ENCODE assay signal across 10 cellular contexts in the genomic region with DNA sequence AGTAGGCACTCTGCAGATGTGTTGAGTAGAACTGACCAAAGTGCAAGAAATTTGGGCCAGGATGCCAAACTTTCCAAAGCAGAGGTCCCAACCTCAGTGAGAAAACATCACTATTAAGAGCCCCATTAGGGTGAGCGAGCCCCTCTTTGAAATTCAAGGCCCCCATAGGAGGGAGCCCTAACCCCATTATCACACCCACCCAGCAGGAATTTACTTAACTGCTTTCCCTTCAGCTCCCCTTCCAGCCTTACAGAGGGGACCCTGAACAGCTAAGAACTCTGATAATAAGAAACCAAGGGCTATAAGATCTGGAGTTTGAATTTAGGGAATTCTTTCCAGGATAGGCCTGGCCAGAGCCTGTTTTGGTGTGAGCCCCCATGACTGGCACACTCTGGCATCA.
DNase-seq lines count a peak whose midpoint lies in the region; ATAC-seq, FAIRE-seq and TF ChIP-seq lines count a peak whose summit lies in the region.
"Had no signal": no experiment of that assay in that cellular context is flagged by ENCODE, and none has a peak within 500 bp of the region (broad histone marks: within the 10 kb centered on the region; RNA-seq: fewer than 3 reads in every experiment).

No MANE protein-coding gene starts in this region.

- no peak overlapping the region for H3K9ac ChIP-seq in H1 (replicated peaks in 1 of 4; ENCODE audit: extremely low read depth in 1 of 4, low read depth in 3 of 4, low read length in 3 of 4)

- no peak overlapping the region for H3K14ac ChIP-seq in H1 (ENCODE audit: insufficient read length)

- H3K9me2 ChIP-seq in GM23338 (ENCODE audit: insufficient read depth) (no peaks in the 10 kb centered on the region), OCI-LY7 (ENCODE audit: insufficient read depth, low read length) (no peaks in the 10 kb centered on the region)

- no peak overlapping the region for H4K8ac ChIP-seq in H1 (ENCODE audit: extremely low read depth, insufficient read depth, low read length)

- no peak overlapping the region for H3K4me3 Mint-ChIP-seq in GM23338

- peak; percentile 32 to 51; a peak in 3 of 4 replicates for TF ChIP-seq RAD21 in H1 (IDR thresholded peaks at IDR 0.05 in 1 of 2, conservative IDR thresholded peaks at IDR 0.05 in 1 of 2; ENCODE audit: low read depth in 2 of 2, low read length in 2 of 2)

- H3K4me3 ChIP-seq in GM23338 (no peak overlapping the region), OCI-LY7 (ENCODE audit: low read depth, low read length, poor library complexity, severe bottlenecking) (no peak overlapping the region), H1 (ENCODE audit: extremely low read depth in 1 of 4, insufficient read depth in 2 of 4, low read depth in 3 of 4, low read length in 4 of 4) (no peak overlapping the region), sigmoid colon (no peak overlapping the region)

- H2BK12ac ChIP-seq in H1 (ENCODE audit: low read depth, low read length), result no peak overlapping the region

- H3K27me3 ChIP-seq in GM23338 (ENCODE audit: insufficient read depth) (no peaks in the 10 kb centered on the region), H1 (replicated peaks in 1 of 4; ENCODE audit: control insufficient read depth in 3 of 4, extremely low read depth in 1 of 4, insufficient read depth in 3 of 4, low read length in 3 of 4) (no peaks in the 10 kb centered on the region), sigmoid colon (no peaks in the 10 kb centered on the region)

- H3K23me2 ChIP-seq in H1 (ENCODE audit: low read depth, low read length), result no peaks in the 10 kb centered on the region

- H3K18ac ChIP-seq in H1 (ENCODE audit: extremely low read depth, low read length), result no peak overlapping the region

- peaks cover 11% of the 10 kb centered on the region for H3K4me1 ChIP-seq in GM23338 (ENCODE audit: insufficient read depth)
- H3K4me1 ChIP-seq in OCI-LY7 (ENCODE audit: insufficient read depth, low read length, poor library complexity, severe bottlenecking), result peaks cover 57% of the 10 kb centered on the region
- H3K4me1 ChIP-seq in H1 (replicated peaks in 1 of 4; ENCODE audit: control insufficient read depth in 3 of 4, insufficient read depth in 4 of 4, low read length in 3 of 4), result peaks cover 3 to 11% (median 8%) of the 10 kb centered on the region in 4 experiments
- H3K4me1 ChIP-seq in sigmoid colon, result peaks cover 0 to 18% (median 15%) of the 10 kb centered on the region in 4 donors

- BruUV-seq in OCI-LY7 (replicated peaks; lab: Mats Ljungman, UMichigan), result no TSS peak

- no peaks in the 10 kb centered on the region for H3K79me1 ChIP-seq in H1 (ENCODE audit: low read depth, low read length)

- no peak overlapping the region for H3K4ac ChIP-seq in H1 (replicated peaks; ENCODE audit: insufficient read length, low read depth, low read length)

- TF ChIP-seq EP300 in H1 (IDR thresholded peaks at IDR 0.05; ENCODE audit: borderline replicate concordance in 1 of 2, low read depth in 2 of 2, low read length in 2 of 2) (no peak), sigmoid colon (IDR thresholded peaks at IDR 0.05) (no peak)

- H2AFZ ChIP-seq in GM23338, result no peak overlapping the region
- no peak overlapping the region for H2AFZ ChIP-seq in OCI-LY7 (ENCODE audit: low read length)
- H2AFZ ChIP-seq in H1 (ENCODE audit: low read length), result no peak overlapping the region

- H2BK20ac ChIP-seq in H1 (ENCODE audit: low read length), result no peak overlapping the region

- H3K9me3 ChIP-seq in OCI-LY7 (ENCODE audit: low read length) (no peaks in the 10 kb centered on the region), H1 (ENCODE audit: insufficient read depth in 2 of 2, low read depth in 1 of 2, low read length in 1 of 2) (no peaks in the 10 kb centered on the region), sigmoid colon (no peaks in the 10 kb centered on the region)

- no peaks in the 10 kb centered on the region for H3F3A ChIP-seq in GM23338 (replicated peaks; ENCODE audit: low read depth)

- POLR2A ChIA-PET in OCI-LY7 (lab: Charles Lee) (interaction anchor here (0.7 to 1.6 kb wide), 4 partner anchors 10 to 579 kb away, joined by 4 to 5 read pairs (median 4); no protein-coding TSS in a partner anchor), H1 (lab: Charles Lee; ENCODE audit: partially characterized antibody) (no interaction called here)

- no peak overlapping the region for H4K91ac ChIP-seq in H1 (replicated peaks; ENCODE audit: insufficient read length, low read length)

- no peaks in the 10 kb centered on the region for H3K36me3 ChIP-seq in GM23338 (ENCODE audit: insufficient read depth)
- H3K36me3 ChIP-seq in OCI-LY7 (ENCODE audit: insufficient read depth, low read length), result peaks cover 77% of the 10 kb centered on the region
- no peaks in the 10 kb centered on the region for H3K36me3 ChIP-seq in H1 (ENCODE audit: control insufficient read depth in 2 of 4, insufficient read depth in 4 of 4, low read length in 3 of 4)
- no peaks in the 10 kb centered on the region for H3K36me3 ChIP-seq in sigmoid colon

- DNase-seq in GM23338 (ENCODE audit: low spot score) (peak; percentile 29), OCI-LY7 (ENCODE audit: low spot score) (no peak), H1 (ENCODE audit: low read depth in 1 of 2, low spot score in 2 of 2) (no peak), sigmoid colon (no peak), HUDEP-2 (lab: John Stamatoyannopoulos, UW; ENCODE audit: unreplicated experiment in 76 of 76) (no peak), GM19239 (ENCODE audit: insufficient read length, low spot score) (no peak)
- no peak for DNase-seq in activated effector memory CD4-positive, alpha-beta T cell treated with Interleukin-2 at 50 U/mL for 16 hours
- DNase-seq: GOT3, NCI-H1930 had no signal

- intact Hi-C loops in OCI-LY7 (cut with micrococcal nuclease; ENCODE audit: unreplicated experiment), result no loop called here
- intact Hi-C loops in sigmoid colon (cut with DNase I), result no loop called here

- H4K20me1 ChIP-seq in GM23338 (replicated peaks; ENCODE audit: insufficient read depth) (no peaks in the 10 kb centered on the region), OCI-LY7 (ENCODE audit: insufficient read depth, low read length) (no peaks in the 10 kb centered on the region), H1 (replicated peaks in 1 of 2; ENCODE audit: control insufficient read depth in 1 of 2, insufficient read depth in 2 of 2, low read length in 2 of 2) (no peaks in the 10 kb centered on the region)

- H3K79me2 ChIP-seq in GM23338 (replicated peaks; ENCODE audit: insufficient read depth), result no peaks in the 10 kb centered on the region
- no peaks in the 10 kb centered on the region; the same call in 1 of the 2 replicates for H3K79me2 ChIP-seq in OCI-LY7 (ENCODE audit: insufficient read depth, low read depth, low read length)
- H3K79me2 ChIP-seq in H1 (ENCODE audit: control insufficient read depth in 1 of 2, insufficient read depth in 2 of 2, low read length in 2 of 2), result no peaks in the 10 kb centered on the region

- 71% methylated on average over 1 of the region's 1 CpG; no CpG with 5 or more reads in 1 of the 2 experiments for whole genome bisulfite sequencing in H1 (ENCODE audit: extremely low coverage in 1 of 2, insufficient coverage in 1 of 2, insufficient read length in 1 of 2, insufficient replicate concordance in 2 of 2, low coverage in 1 of 2, low lambda C conversion rate in 2 of 2, missing lambda C conversion rate in 1 of 2), 2 experiments
- WGBS in sigmoid colon, 2 donors, result 91 to 96% methylated on average over 1 of the region's 1 CpG

- H3K4me2 ChIP-seq in GM23338, result peak overlapping the region; percentile 65
- H3K4me2 ChIP-seq in OCI-LY7 (ENCODE audit: low read length), result no peak overlapping the region
- H3K4me2 ChIP-seq in H1 (ENCODE audit: insufficient read depth in 1 of 2, low read depth in 2 of 2, low read length in 2 of 2), result peak overlapping the region; percentile 36 to 59; a peak in 2 of 4 replicates

- H3K23ac ChIP-seq in H1 (ENCODE audit: insufficient read length), result no peak overlapping the region

- H2BK120ac ChIP-seq in H1 (replicated peaks; ENCODE audit: low read depth, low read length), result no peak overlapping the region

- peak; percentile 72 for ATAC-seq in GM23338
- ATAC-seq in HG03571 (IDR thresholded peaks at IDR 0.05; ENCODE audit: unreplicated experiment), result no peak

- TF ChIP-seq CTCF in GM23338 (conservative IDR thresholded peaks at IDR 0.05; ENCODE audit: low read depth in 2 of 2), result no peak
- TF ChIP-seq CTCF in OCI-LY7 (conservative IDR thresholded peaks at IDR 0.05; ENCODE audit: low read length), result peak; percentile 43; the same call in 1 of the 2 replicates
- TF ChIP-seq CTCF in H1 (IDR thresholded peaks at IDR 0.05; ENCODE audit: control extremely low read depth in 1 of 3, insufficient read depth in 1 of 3, low read depth in 1 of 3, low read length in 3 of 3), result no peak
- TF ChIP-seq CTCF in sigmoid colon (IDR thresholded peaks at IDR 0.05), result no peak

- no peak overlapping the region for H4K5ac ChIP-seq in H1 (ENCODE audit: insufficient read length, low read depth, low read length)

- no peak overlapping the region for H3K27ac Mint-ChIP-seq in GM23338

- CTCF ChIA-PET in OCI-LY7 (lab: Charles Lee; ENCODE audit: unreplicated experiment) (interaction anchor here (0.6 to 1.4 kb wide), 3 partner anchors 26 to 183 kb away, joined by 3 to 5 read pairs (median 4); no protein-coding TSS in a partner anchor), H1 (lab: Charles Lee; ENCODE audit: partially characterized antibody) (interaction anchor here (1.0 to 3.2 kb wide), 11 partner anchors 23 to 431 kb away, joined by 3 to 13 read pairs (median 4); partner anchors contain the start of gene NFATC2)

- peaks cover 8% of the 10 kb centered on the region for H3K27me3 Mint-ChIP-seq in GM23338 (ENCODE audit: insufficient read depth, low read depth, poor library complexity)

- H2AK5ac ChIP-seq in H1 (ENCODE audit: low read depth, low read length), result no peak overlapping the region

- H2BK15ac ChIP-seq in H1 (ENCODE audit: low read length), result no peak overlapping the region

- H3K56ac ChIP-seq in H1 (replicated peaks; ENCODE audit: insufficient read length, low read depth, low read length), result no peak overlapping the region

- no peak for TF ChIP-seq POLR2A in H1 (IDR thresholded peaks at IDR 0.05; ENCODE audit: control extremely low read depth in 1 of 2, low read depth in 2 of 2, low read length in 2 of 2)
- no peak for TF ChIP-seq POLR2A in sigmoid colon (IDR thresholded peaks at IDR 0.05)

- no peaks in the 10 kb centered on the region for H3K36me3 Mint-ChIP-seq in GM23338 (ENCODE audit: low read depth)

- H3K9me3 Mint-ChIP-seq in GM23338, result no peaks in the 10 kb centered on the region

- H2BK5ac ChIP-seq in H1 (ENCODE audit: low read depth, low read length), result no peak overlapping the region

- peaks cover 11% of the 10 kb centered on the region for H3K4me1 Mint-ChIP-seq in GM23338

- FAIRE-seq in H1 (lab: Jason Lieb, UNC) (no peak), GM19239 (lab: Jason Lieb, UNC) (no peak)

- H3K27ac ChIP-seq in GM23338 (ENCODE audit: low read depth) (no peak overlapping the region), OCI-LY7 (ENCODE audit: low read depth, low read length, poor library complexity, severe bottlenecking) (no peak overlapping the region), H1 (ENCODE audit: low read depth, low read length) (no peak overlapping the region), sigmoid colon (peak overlapping the region; percentile 43 to 65 (median 46))

TF ChIP-seq in GM23338, 12 proteins besides CTCF, POLR2A, EP300 and RAD21 (continues in another document):
- no peak for TF ChIP-seq EZH2 (IDR thresholded peaks at IDR 0.05; ENCODE audit: low read depth, unreplicated experiment)

Comparison
In these comparisons a context has a peak if more than half of its experiments do, and no peak if none do; other contexts are left out.
1. H3K27ac ChIP-seq: peak in sigmoid colon (4 of 4); none in GM23338 (single experiment), OCI-LY7 (single experiment) and H1 (single experiment).